27 cellular contexts compared by ENCODE assay signal in the genomic region with DNA sequence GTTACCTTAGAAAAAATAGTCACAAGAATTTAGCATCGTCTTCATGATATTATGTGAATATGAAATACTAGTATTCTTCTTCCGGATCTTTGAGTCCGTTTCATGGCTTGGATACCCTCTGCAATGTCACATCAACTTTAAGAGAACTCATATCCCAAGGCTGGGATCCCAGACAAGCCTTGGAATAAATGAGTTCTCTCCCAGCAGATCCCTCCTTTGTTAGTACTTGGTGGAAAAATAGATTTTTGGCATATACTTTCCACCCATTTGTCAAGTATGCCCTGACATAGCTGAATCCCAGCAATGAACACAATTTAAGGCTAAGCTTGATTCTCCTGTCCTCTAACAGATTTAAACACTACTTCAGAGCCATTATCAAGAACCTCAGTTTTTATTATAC.
"Had no signal": no experiment of that assay in that cellular context is flagged by ENCODE, and none has a peak within 500 bp of the region (broad histone marks: within the 10 kb centered on the region; RNA-seq: fewer than 3 reads in every experiment).

No MANE protein-coding gene starts in this region.

- DNase-seq: activated B cell treated with CpG ODN at 0.5 μM for 24 hours; activated CD4-positive, alpha-beta memory T cell treated with anti-CD3 and anti-CD28 coated beads for 36 hours; activated CD4-positive, alpha-beta T cell treated with anti-CD3 and anti-CD28 coated beads for 4 hours; activated CD4-positive, alpha-beta T cell treated with anti-CD3 and anti-CD28 coated beads, Interleukin-2, amount 10 ng/mL, durations not matched to agents 24 days and 14 days; activated CD4-positive, alpha-beta T cell treated with anti-CD3 and anti-CD28 coated beads, Interleukin-2, amount 50 U/mL, for 1 hour; activated CD4-positive, alpha-beta T cell treated with anti-CD3 and anti-CD28 coated beads, Interleukin-2, amount 50 U/mL, for 4 hours; activated CD4-positive, CD25-positive, alpha-beta regulatory T cell treated with anti-CD3 and anti-CD28 coated beads, Interleukin-2, amount 50 U/mL, for 72 hours; activated CD8-positive, alpha-beta memory T cell treated with anti-CD3 and anti-CD28 coated beads, Interleukin-2, amount 50 U/mL, for 48 hours; activated CD8-positive, alpha-beta T cell treated with anti-CD3 and anti-CD28 coated beads for 36 hours; activated effector memory CD4-positive, alpha-beta T cell treated with Interleukin-2 at 50 U/mL for 16 hours; activated gamma-delta T cell; activated naive CD4-positive, alpha-beta T cell treated with anti-CD3 and anti-CD28 coated beads, Interleukin-2, amount 10 ng/mL, durations not matched to agents 7 days and 5 days; activated naive CD4-positive, alpha-beta T cell treated with Interleukin-2 at 50 U/mL for 16 hours; activated naive CD8-positive, alpha-beta T cell treated with anti-CD3 and anti-CD28 coated beads, Interleukin-2, amount 10 ng/mL, durations not matched to agents 7 days and 5 days; activated naive CD8-positive, alpha-beta T cell treated with anti-CD3 and anti-CD28 coated beads, Interleukin-2, amount 50 U/mL, for 24 hours; activated T-cell treated with anti-CD3 and anti-CD28 coated beads, Interleukin-2, amount 50 U/mL, for 24 hours; activated T-cell treated with anti-CD3 and anti-CD28 coated beads, Interleukin-2, amount 50 U/mL, for 48 hours; amygdala; anterior cingulate cortex; caudate nucleus; cerebellar nuclear complex; T-helper 1 cell; T-helper 2 cell; T-helper 9 cell had no signal

- H3K36me3 ChIP-seq: ascending aorta, cardiac muscle cell had no signal

- H3K9me3 ChIP-seq: ascending aorta had no signal

- H3K4me1 ChIP-seq: ascending aorta had no signal

- H3K27ac ChIP-seq: ascending aorta, cardiac muscle cell, VCaP had no signal

- H3K27me3 ChIP-seq: ascending aorta, cardiac muscle cell had no signal

- H3K4me3 ChIP-seq: ascending aorta, cardiac muscle cell had no signal

- ATAC-seq: activated CD8-positive, alpha-beta T cell treated with anti-CD3 and anti-CD28 coated beads for 36 hours; activated naive CD8-positive, alpha-beta T cell treated with anti-CD3 and anti-CD28 coated beads, Interleukin-2, amount 50 U/mL, for 24 hours had no signal
